In the genomic region with DNA sequence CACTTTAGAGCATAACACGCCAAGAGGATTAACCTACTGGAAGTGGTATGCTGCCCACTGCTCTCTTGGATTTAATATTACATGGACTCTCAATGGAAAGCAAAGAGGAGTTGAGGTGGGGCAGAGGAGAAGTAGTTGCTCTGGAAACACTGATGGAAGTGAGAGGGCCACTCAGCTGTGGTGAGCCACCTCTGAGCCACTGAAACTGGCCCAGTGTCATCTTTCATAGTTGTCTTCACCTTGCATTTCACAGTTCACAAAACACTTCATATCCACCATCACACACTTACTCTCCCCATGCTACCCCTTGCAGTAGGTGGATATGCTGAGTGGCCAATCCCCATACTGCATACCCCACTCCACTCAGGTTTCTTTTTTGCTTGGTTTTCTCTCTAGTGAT, we compare ENCODE assay signal across 12 cellular contexts. TPM values are rescaled to one million over a fixed set of nuclear protein-coding genes. Genes with fewer than 3 reads are reported as not detected.
DNase-seq lines count a peak whose midpoint lies in the region; ATAC-seq and TF ChIP-seq lines count a peak whose summit lies in the region.
"Had no signal": no experiment of that assay in that cellular context is flagged by ENCODE, and none has a peak within 500 bp of the region (broad histone marks: within the 10 kb centered on the region; RNA-seq: fewer than 3 reads in every experiment).

No MANE protein-coding gene starts in this region.

- H3K27me3 Mint-ChIP-seq in activated naive CD8-positive, alpha-beta T cell treated with anti-CD3 and anti-CD28 coated beads, Interleukin-2, amount 50 U/mL, for 24 hours: no peaks in the 10 kb centered on the region
- H3K27me3 Mint-ChIP-seq in activated naive CD8-positive, alpha-beta T cell treated with anti-CD3 and anti-CD28 coated beads for 36 hours: no peaks in the 10 kb centered on the region
- no peaks in the 10 kb centered on the region for H3K27me3 Mint-ChIP-seq in activated T-helper 17 cell treated with anti-CD3 and anti-CD28 coated beads, Interleukin-2, amount 50 U/mL, for 72 hours
- peaks cover 7% of the 10 kb centered on the region for H3K27me3 Mint-ChIP-seq in nephron progenitor cell (ENCODE audit: low read depth, poor library complexity)
- H3K27me3 Mint-ChIP-seq: CD4-positive, alpha-beta T cell had no signal

- H3K4me3 Mint-ChIP-seq in activated naive CD8-positive, alpha-beta T cell treated with anti-CD3 and anti-CD28 coated beads, Interleukin-2, amount 50 U/mL, for 24 hours: no peak overlapping the region
- H3K4me3 Mint-ChIP-seq in activated naive CD8-positive, alpha-beta T cell treated with anti-CD3 and anti-CD28 coated beads for 36 hours: no peak overlapping the region
- H3K4me3 Mint-ChIP-seq in activated T-helper 17 cell treated with anti-CD3 and anti-CD28 coated beads, Interleukin-2, amount 50 U/mL, for 72 hours: peak overlapping the region; percentile 71
- H3K4me3 Mint-ChIP-seq in nephron progenitor cell: no peak overlapping the region
- H3K4me3 Mint-ChIP-seq: CD4-positive, alpha-beta T cell had no signal

- DNase-seq in activated naive CD8-positive, alpha-beta T cell treated with anti-CD3 and anti-CD28 coated beads, Interleukin-2, amount 50 U/mL, for 24 hours: peak; percentile 11
- DNase-seq in activated naive CD8-positive, alpha-beta T cell treated with anti-CD3 and anti-CD28 coated beads for 36 hours: no peak
- DNase-seq in nephron progenitor cell (no peak), tibial artery (no peak), epidermal melanocyte (ENCODE audit: insufficient read length, low spot score) (no peak), H4 (ENCODE audit: low spot score) (no peak)
- DNase-seq: activated effector memory CD4-positive, alpha-beta T cell treated with Interleukin-2 at 50 U/mL for 16 hours; CD4-positive, alpha-beta T cell; central memory CD4-positive, alpha-beta T cell; occipital lobe; retina had no signal

- ATAC-seq in activated naive CD8-positive, alpha-beta T cell treated with anti-CD3 and anti-CD28 coated beads, Interleukin-2, amount 50 U/mL, for 24 hours: peak; percentile 79
- peak; percentile 87 for ATAC-seq in activated T-helper 17 cell treated with anti-CD3 and anti-CD28 coated beads, Interleukin-2, amount 50 U/mL, for 72 hours (replicated peaks)

- peaks cover 0 to 53% (median 26%) of the 10 kb centered on the region in 4 donors for H3K4me1 ChIP-seq in tibial artery

- H3K4me3 ChIP-seq in tibial artery: no peak overlapping the region

- H3K36me3 ChIP-seq in tibial artery: no peaks in the 10 kb centered on the region

- no peaks in the 10 kb centered on the region for H3K9me3 Mint-ChIP-seq in activated naive CD8-positive, alpha-beta T cell treated with anti-CD3 and anti-CD28 coated beads, Interleukin-2, amount 50 U/mL, for 24 hours
- H3K9me3 Mint-ChIP-seq in activated naive CD8-positive, alpha-beta T cell treated with anti-CD3 and anti-CD28 coated beads for 36 hours: peaks cover 1% of the 10 kb centered on the region
- H3K9me3 Mint-ChIP-seq in activated T-helper 17 cell treated with anti-CD3 and anti-CD28 coated beads, Interleukin-2, amount 50 U/mL, for 72 hours: no peaks in the 10 kb centered on the region
- peaks cover 5% of the 10 kb centered on the region for H3K9me3 Mint-ChIP-seq in nephron progenitor cell
- H3K9me3 Mint-ChIP-seq: CD4-positive, alpha-beta T cell had no signal

- TF ChIP-seq CTCF in nephron progenitor cell (IDR thresholded peaks at IDR 0.05) (no peak), tibial artery (IDR thresholded peaks at IDR 0.05) (no peak)

- H3K9me3 ChIP-seq in tibial artery: no peaks in the 10 kb centered on the region

- peaks cover 20% of the 10 kb centered on the region for H3K4me1 Mint-ChIP-seq in activated naive CD8-positive, alpha-beta T cell treated with anti-CD3 and anti-CD28 coated beads, Interleukin-2, amount 50 U/mL, for 24 hours
- H3K4me1 Mint-ChIP-seq in activated naive CD8-positive, alpha-beta T cell treated with anti-CD3 and anti-CD28 coated beads for 36 hours: peaks cover 19% of the 10 kb centered on the region
- peaks cover 9% of the 10 kb centered on the region for H3K4me1 Mint-ChIP-seq in activated T-helper 17 cell treated with anti-CD3 and anti-CD28 coated beads, Interleukin-2, amount 50 U/mL, for 72 hours
- H3K4me1 Mint-ChIP-seq in nephron progenitor cell: peaks cover 20% of the 10 kb centered on the region

- H3K36me3 Mint-ChIP-seq in activated naive CD8-positive, alpha-beta T cell treated with anti-CD3 and anti-CD28 coated beads, Interleukin-2, amount 50 U/mL, for 24 hours (ENCODE audit: low read depth): no peaks in the 10 kb centered on the region
- H3K36me3 Mint-ChIP-seq in activated naive CD8-positive, alpha-beta T cell treated with anti-CD3 and anti-CD28 coated beads for 36 hours: no peaks in the 10 kb centered on the region
- no peaks in the 10 kb centered on the region for H3K36me3 Mint-ChIP-seq in activated T-helper 17 cell treated with anti-CD3 and anti-CD28 coated beads, Interleukin-2, amount 50 U/mL, for 72 hours (ENCODE audit: low read depth)
- no peaks in the 10 kb centered on the region for H3K36me3 Mint-ChIP-seq in nephron progenitor cell (ENCODE audit: low read depth)

- H3K27ac Mint-ChIP-seq in activated naive CD8-positive, alpha-beta T cell treated with anti-CD3 and anti-CD28 coated beads, Interleukin-2, amount 50 U/mL, for 24 hours: peak overlapping the region; percentile 66
- no peak overlapping the region for H3K27ac Mint-ChIP-seq in activated naive CD8-positive, alpha-beta T cell treated with anti-CD3 and anti-CD28 coated beads for 36 hours
- peak overlapping the region; percentile 94 for H3K27ac Mint-ChIP-seq in activated T-helper 17 cell treated with anti-CD3 and anti-CD28 coated beads, Interleukin-2, amount 50 U/mL, for 72 hours
- peak overlapping the region; percentile 1 for H3K27ac Mint-ChIP-seq in nephron progenitor cell
- H3K27ac Mint-ChIP-seq: CD4-positive, alpha-beta T cell had no signal

- intact Hi-C loops in tibial artery (cut with DNase I; ENCODE audit: low total_unique reads): no loop called here

- peak overlapping the region; percentile 68 to 78 for H3K27ac ChIP-seq in tibial artery

- H3K27me3 ChIP-seq in tibial artery: no peaks in the 10 kb centered on the region

RNA-seq across cellular contexts. Expression of a gene that starts 12.2 kb away (rescaled TPM):
- 100 to 1,000 TPM; 117 TPM for total RNA-seq in activated naive CD8-positive, alpha-beta T cell treated with anti-CD3 and anti-CD28 coated beads for 36 hours
- 100 to 1,000 TPM in 1 of 2 donors, 10 to 100 TPM in 1; 31.0 to 107 TPM for total RNA-seq in activated T-helper 17 cell treated with anti-CD3 and anti-CD28 coated beads, Interleukin-2, amount 50 U/mL, for 72 hours
- total RNA-seq in H4 (2014; rRNA removed; shearing (Covaris generic)): 1.1 TPM in 1 of 2 replicates, not detected in the other

RNA-seq across cellular contexts. Expression of a gene that starts 12.6 kb away (rescaled TPM):
- total RNA-seq in activated naive CD8-positive, alpha-beta T cell treated with anti-CD3 and anti-CD28 coated beads for 36 hours: 10 to 100 TPM; 19.0 to 20.6 TPM
- 10 to 100 TPM in 1 of 2 donors, 1 to 10 TPM in 1; 4.9 to 11.7 TPM for total RNA-seq in activated T-helper 17 cell treated with anti-CD3 and anti-CD28 coated beads, Interleukin-2, amount 50 U/mL, for 72 hours
- 44.3 and 47.4 TPM in 2 replicates for total RNA-seq in H4 (2014; rRNA removed; shearing (Covaris generic))

Comparison
In these comparisons a context has a peak if more than half of its experiments do, and no peak if none do; other contexts are left out.
1. RNA of a gene that starts 12.2 kb away (total RNA-seq): 117 TPM in activated naive CD8-positive, alpha-beta T cell treated with anti-CD3 and anti-CD28 coated beads for 36 hours and 31.0 to 107 TPM in activated T-helper 17 cell treated with anti-CD3 and anti-CD28 coated beads, Interleukin-2, amount 50 U/mL, for 72 hours; 1.1 TPM in H4; every median in the first group is over 10 times any median in the second.